In genomic region chr1:2304921-2305681, GRCh38 we compare ENCODE assay signal across 15 cellular contexts.
DNase-seq lines count a peak whose midpoint lies in the region; ATAC-seq, FAIRE-seq and TF ChIP-seq lines count a peak whose summit lies in the region.
"Had no signal": no experiment of that assay in that cellular context is flagged by ENCODE, and none has a peak within 500 bp of the region (broad histone marks: within the 10 kb centered on the region; RNA-seq: fewer than 3 reads in every experiment).

No MANE protein-coding gene starts in this region.

- H3K79me1 ChIP-seq in neuronal stem cell (ENCODE audit: low read depth, low read length), result peaks cover 24% of the 10 kb centered on the region
- H3K79me1 ChIP-seq in H9 (ENCODE audit: insufficient read depth, low read depth, low read length, poor library complexity, severe bottlenecking), result peaks cover 3% of the 10 kb centered on the region

- TF ChIP-seq CTCF in HepG2 (CRISPR knock-in tag; IDR thresholded peaks at IDR 0.05) (no peak), right lobe of liver (IDR thresholded peaks at IDR 0.05) (no peak), dorsolateral prefrontal cortex (IDR thresholded peaks at IDR 0.05 in 54 of 56, conservative IDR thresholded peaks at IDR 0.05 in 2 of 56; ENCODE audit: low read depth in 1 of 56, partially characterized antibody in 56 of 56) (no peak), H9 (conservative IDR thresholded peaks at IDR 0.05) (no peak)

- H3K4me2 ChIP-seq in HepG2 (ENCODE audit: low read depth, low read length) (no peak overlapping the region), neuronal stem cell (ENCODE audit: insufficient read depth, low read length, poor library complexity, severe bottlenecking) (no peak overlapping the region), H9 (ENCODE audit: insufficient read depth, insufficient read length, low read length) (no peak overlapping the region)

- H3K4me3 ChIP-seq in HepG2 (replicated peaks in 1 of 3; ENCODE audit: insufficient read depth in 1 of 3, low read depth in 2 of 3, low read length in 3 of 3) (no peak overlapping the region), right lobe of liver (no peak overlapping the region), dorsolateral prefrontal cortex (peak overlapping the region in 1 of 59 donors; percentile 32), neuronal stem cell (ENCODE audit: low read length in 2 of 2) (no peak overlapping the region)

- CTCF ChIA-PET in HepG2 (lab: Yijun Ruan, JAX; ENCODE audit: low intra/inter-chr PET ratio, low total read pairs), result no interaction called here

- H3K4me3 Mint-ChIP-seq in H9, result no peak overlapping the region
- H3K4me3 Mint-ChIP-seq: activated CD4-positive, alpha-beta T cell treated with anti-CD3 and anti-CD28 coated beads, Interleukin-2, amount 10 ng/mL, durations not matched to agents 24 days and 14 days had no signal

- H3K79me2 ChIP-seq in HepG2 (ENCODE audit: insufficient read depth, low read length) (peaks cover 12% of the 10 kb centered on the region), H9 (ENCODE audit: insufficient read depth, low read length) (peaks cover under 1% of the 10 kb centered on the region; the same call in 1 of the 2 replicates)

- no peak overlapping the region for H4K5ac ChIP-seq in H9 (ENCODE audit: insufficient read length, low read depth, low read length)

- H2BK12ac ChIP-seq in neuronal stem cell (ENCODE audit: low read length) (no peak overlapping the region), H9 (ENCODE audit: insufficient read length, low read depth, low read length) (no peak overlapping the region)

- DNase-seq in HepG2 (ENCODE audit: low spot score) (no peak), right lobe of liver (no peak), dorsolateral prefrontal cortex (peak in 9 of 10 donors; percentile 53 to 87 (median 78)), neuronal stem cell (ENCODE audit: low spot score) (no peak), NCI-H2081 (lab: John Stamatoyannopoulos, UW) (no peak), H9 (no peak), inferior parietal cortex (ENCODE audit: extremely low spot score) (no peak)
- DNase-seq: activated CD4-positive, alpha-beta T cell treated with anti-CD3 and anti-CD28 coated beads, Interleukin-2, amount 10 ng/mL, durations not matched to agents 24 days and 14 days; activated T-cell treated with anti-CD3 and anti-CD28 coated beads for 4 hours; NCI-H1417; stimulated activated naive CD4-positive, alpha-beta T cell treated with Interleukin-2 at 50 U/mL for 16 hours had no signal

- no peak overlapping the region for H2BK20ac ChIP-seq in H9 (ENCODE audit: low read depth, low read length, poor library complexity, severe bottlenecking)

- H3K56ac ChIP-seq in H9 (ENCODE audit: insufficient read length, low read depth, low read length), result no peak overlapping the region

- peak overlapping the region; percentile 52 for H3K18ac ChIP-seq in neuronal stem cell (ENCODE audit: low read length)
- H3K18ac ChIP-seq in H9 (ENCODE audit: insufficient read length, low read depth, low read length), result no peak overlapping the region

- peaks cover 22 to 53% (median 48%) of the 10 kb centered on the region in 3 experiments; a peak in 6 of 7 replicates for H3K36me3 Mint-ChIP-seq in H9 (ENCODE audit: insufficient read depth in 1 of 3, low read depth in 3 of 3)

- in situ Hi-C loops in HepG2 (cut with HindIII; ENCODE audit: extremely low pct_ligation_motif_present, low pct_unique_long_range_greater_than_20kb), result no loop called here

- H3K27me3 ChIP-seq in HepG2 (ENCODE audit: control insufficient read depth in 1 of 2, insufficient read depth in 2 of 2, low read length in 2 of 2), result no peaks in the 10 kb centered on the region
- no peaks in the 10 kb centered on the region for H3K27me3 ChIP-seq in right lobe of liver
- no peaks in the 10 kb centered on the region for H3K27me3 ChIP-seq in dorsolateral prefrontal cortex
- no peaks in the 10 kb centered on the region for H3K27me3 ChIP-seq in neuronal stem cell (ENCODE audit: control insufficient read depth in 3 of 3, insufficient read depth in 3 of 3, low read depth in 1 of 3, low read length in 3 of 3)
- H3K27me3 ChIP-seq in H9 (ENCODE audit: insufficient read depth, low read length), result no peaks in the 10 kb centered on the region

- H2BK5ac ChIP-seq in neuronal stem cell (ENCODE audit: low read length), result no peak overlapping the region
- H2BK5ac ChIP-seq in H9 (ENCODE audit: insufficient read length, low read length), result no peak overlapping the region

- no peaks in the 10 kb centered on the region for H3K9me3 Mint-ChIP-seq in H9
- H3K9me3 Mint-ChIP-seq: activated CD4-positive, alpha-beta T cell treated with anti-CD3 and anti-CD28 coated beads, Interleukin-2, amount 10 ng/mL, durations not matched to agents 24 days and 14 days; activated naive CD4-positive, alpha-beta T cell treated with anti-CD3 and anti-CD28 coated beads, Interleukin-2, amount 50 U/mL, for 72 hours had no signal

- H3K14ac ChIP-seq in neuronal stem cell (ENCODE audit: low read length) (no peak overlapping the region), H9 (ENCODE audit: insufficient read depth, low read length) (no peak overlapping the region)

- H2BK120ac ChIP-seq in neuronal stem cell (ENCODE audit: low read depth, low read length) (no peak overlapping the region), H9 (ENCODE audit: low read depth, low read length, poor library complexity, severe bottlenecking) (no peak overlapping the region)

- no peaks in the 10 kb centered on the region for H3K27me3 Mint-ChIP-seq in H9 (ENCODE audit: low read depth)
- H3K27me3 Mint-ChIP-seq: activated CD4-positive, alpha-beta T cell treated with anti-CD3 and anti-CD28 coated beads, Interleukin-2, amount 10 ng/mL, durations not matched to agents 24 days and 14 days had no signal

- no peaks in the 10 kb centered on the region for H3K23me2 ChIP-seq in H9 (ENCODE audit: insufficient read length, low read depth, low read length, poor library complexity, severe bottlenecking)

- 98% methylated on average over 43 of the region's 49 CpGs for WGBS in HepG2 (ENCODE audit: low lambda C conversion rate)
- WGBS in right lobe of liver (ENCODE audit: insufficient coverage, low coverage, low lambda C conversion rate, missing lambda C conversion rate), result 87% methylated on average over 17 of the region's 49 CpGs
- WGBS in neuronal stem cell (ENCODE audit: extremely low coverage in 2 of 2, insufficient read length in 2 of 2, insufficient replicate concordance in 1 of 2), 2 donors, result no CpG with 5 or more reads among the region's 49 CpGs
- no CpG with 5 or more reads among the region's 49 CpGs for WGBS in H9 (ENCODE audit: extremely low coverage, insufficient read length, low lambda C conversion rate)

- H2BK15ac ChIP-seq in neuronal stem cell (ENCODE audit: low read length) (no peak overlapping the region), H9 (ENCODE audit: low read depth, low read length) (no peak overlapping the region)

- ATAC-seq in HepG2 (no peak), right lobe of liver (no peak), HG03139 (IDR thresholded peaks at IDR 0.05; ENCODE audit: unreplicated experiment) (no peak)
- ATAC-seq: activated naive CD4-positive, alpha-beta T cell treated with anti-CD3 and anti-CD28 coated beads, Interleukin-2, amount 50 U/mL, for 72 hours; left lobe of liver; Panc1 had no signal

- peak overlapping the region; percentile 58 for H4K8ac ChIP-seq in neuronal stem cell (ENCODE audit: low read depth, low read length)
- H4K8ac ChIP-seq in H9 (replicated peaks; ENCODE audit: insufficient read length, low read depth, low read length), result no peak overlapping the region

- FAIRE-seq in HepG2 (lab: Jason Lieb, UNC), result no peak

- no peak overlapping the region for H2AK5ac ChIP-seq in neuronal stem cell (ENCODE audit: low read depth, low read length)
- H2AK5ac ChIP-seq in H9 (ENCODE audit: insufficient read length, low read length), result no peak overlapping the region

- H3K4ac ChIP-seq in neuronal stem cell (ENCODE audit: low read length), result no peak overlapping the region
- H3K4ac ChIP-seq in H9 (ENCODE audit: low read depth, low read length), result no peak overlapping the region

- peak overlapping the region; percentile 71 for H3K23ac ChIP-seq in neuronal stem cell (ENCODE audit: low read depth, low read length, poor library complexity)
- no peak overlapping the region for H3K23ac ChIP-seq in H9 (ENCODE audit: insufficient read length, low read depth, low read length)

- H3K27ac Mint-ChIP-seq in H9, result peak overlapping the region in 1 of 3 experiments; percentile 64; a peak in 1 of 7 replicates
- H3K27ac Mint-ChIP-seq: activated CD4-positive, alpha-beta T cell treated with anti-CD3 and anti-CD28 coated beads, Interleukin-2, amount 10 ng/mL, durations not matched to agents 24 days and 14 days; activated naive CD4-positive, alpha-beta T cell treated with anti-CD3 and anti-CD28 coated beads, Interleukin-2, amount 50 U/mL, for 72 hours had no signal

- intact Hi-C loops in HepG2 (cut with micrococcal nuclease; ENCODE audit: unreplicated experiment) (no loop called here), right lobe of liver (cut with DNase I) (loop anchor here in 1 of 2 donors (10.0 kb wide), 1 partner anchor 70 kb away; no protein-coding TSS in a partner anchor), dorsolateral prefrontal cortex (cut with DNase I) (loop anchor here in 1 of 2 donors (5.0 kb wide), 1 partner anchor 113 kb away; the partner anchor contains the start of gene FAAP20)

- peaks cover 16 to 58% of the 10 kb centered on the region in 2 experiments; a peak in 4 of 5 replicates for H3K36me3 ChIP-seq in HepG2 (replicated peaks in 1 of 2; ENCODE audit: control insufficient read depth in 1 of 2, insufficient read depth in 2 of 2, low read length in 2 of 2)
- H3K36me3 ChIP-seq in right lobe of liver, result peaks cover 0 to 60% (median 28%) of the 10 kb centered on the region in 4 donors
- peaks cover 37 to 72% of the 10 kb centered on the region in 2 donors for H3K36me3 ChIP-seq in neuronal stem cell (replicated peaks in 1 of 2; ENCODE audit: control insufficient read depth in 2 of 2, insufficient read depth in 2 of 2, low read length in 2 of 2)

- no TSS peak for BruUV-seq in HepG2 (replicated peaks; lab: Mats Ljungman, UMichigan)

- H4K91ac ChIP-seq in neuronal stem cell (ENCODE audit: low read depth, low read length, poor library complexity), result no peak overlapping the region
- no peak overlapping the region for H4K91ac ChIP-seq in H9 (ENCODE audit: insufficient read length, low read depth, low read length)

- H3T11ph ChIP-seq in H9 (ENCODE audit: low read length), result no peak overlapping the region

- TF ChIP-seq RAD21 in HepG2 (CRISPR knock-in tag; IDR thresholded peaks at IDR 0.05), result no peak

- peaks cover 12% of the 10 kb centered on the region for H3K4me1 ChIP-seq in HepG2 (ENCODE audit: insufficient read depth, low read length)
- peaks cover 0 to 6% (median 2%) of the 10 kb centered on the region in 4 donors for H3K4me1 ChIP-seq in right lobe of liver
- no peaks in the 10 kb centered on the region for H3K4me1 ChIP-seq in neuronal stem cell (ENCODE audit: control insufficient read depth in 2 of 2, insufficient read depth in 1 of 2, low read depth in 1 of 2, low read length in 2 of 2)
- H3K4me1 ChIP-seq in H9 (ENCODE audit: insufficient read depth, low read length), result no peaks in the 10 kb centered on the region

- H3K9me3 ChIP-seq in HepG2 (ENCODE audit: low read length) (no peaks in the 10 kb centered on the region), right lobe of liver (no peaks in the 10 kb centered on the region), neuronal stem cell (replicated peaks in 1 of 2; ENCODE audit: control insufficient read depth in 2 of 2, insufficient read depth in 1 of 2, low read depth in 1 of 2, low read length in 2 of 2) (no peaks in the 10 kb centered on the region), H9 (ENCODE audit: control insufficient read depth, low read depth, low read length) (no peaks in the 10 kb centered on the region)

- no peak overlapping the region for H2AFZ ChIP-seq in HepG2 (ENCODE audit: low read length)
- no peak overlapping the region for H2AFZ ChIP-seq in neuronal stem cell (ENCODE audit: low read length)
- no peak overlapping the region for H2AFZ ChIP-seq in H9 (ENCODE audit: low read length)

- H3K9ac ChIP-seq in HepG2 (ENCODE audit: insufficient read depth, low read depth, low read length) (no peak overlapping the region), neuronal stem cell (ENCODE audit: low read depth, low read length, poor library complexity) (peak overlapping the region; percentile 4), H9 (ENCODE audit: extremely low read depth, insufficient read length, low read length) (no peak overlapping the region)

- POLR2A ChIA-PET in HepG2 (lab: Yijun Ruan, JAX), result no interaction called here

- H4K20me1 ChIP-seq in HepG2 (ENCODE audit: insufficient read depth, low read length) (peaks cover 17% of the 10 kb centered on the region; the same call in 1 of the 2 replicates), H9 (ENCODE audit: control insufficient read depth, insufficient read depth, insufficient read length) (no peaks in the 10 kb centered on the region)

- H3K4me1 Mint-ChIP-seq in H9, result peaks cover 0 to 9% of the 10 kb centered on the region in 2 experiments; a peak in 2 of 4 replicates

- TF ChIP-seq POLR2A in HepG2 (IDR thresholded peaks at IDR 0.05; ENCODE audit: insufficient read depth in 1 of 2, low read depth in 2 of 2, low read length in 2 of 2) (no peak), right lobe of liver (IDR thresholded peaks at IDR 0.05) (no peak)

- H3K27ac ChIP-seq in HepG2 (ENCODE audit: extremely low read length, insufficient read depth, low read length), result no peak overlapping the region
- no peak overlapping the region for H3K27ac ChIP-seq in right lobe of liver
- H3K27ac ChIP-seq in dorsolateral prefrontal cortex, result peak overlapping the region in 57 of 59 donors; percentile 8 to 96 (median 71)
- H3K27ac ChIP-seq in neuronal stem cell (replicated peaks; ENCODE audit: low read length), result peak overlapping the region; percentile 14
- no peak overlapping the region for H3K27ac ChIP-seq in H9 (ENCODE audit: insufficient read length, low read depth, low read length)

- TF ChIP-seq EP300 in HepG2 (IDR thresholded peaks at IDR 0.05; ENCODE audit: low read depth in 2 of 2, low read length in 2 of 2) (no peak), HepG2 (CRISPR knock-in tag; IDR thresholded peaks at IDR 0.05; ENCODE audit: borderline replicate concordance) (no peak)

Comparison
In these comparisons a context has a peak if more than half of its experiments do, and no peak if none do; other contexts are left out.
1. DNase-seq: peak in dorsolateral prefrontal cortex (9 of 10); none in HepG2 (single experiment), right lobe of liver (0 of 3), neuronal stem cell (single experiment), NCI-H2081 (0 of 2), H9 (single experiment) and inferior parietal cortex (single experiment).
2. H3K27ac ChIP-seq: peak in dorsolateral prefrontal cortex (57 of 59) and neuronal stem cell (single experiment); none in HepG2 (single experiment), right lobe of liver (0 of 3) and H9 (single experiment).